In the genomic region with DNA sequence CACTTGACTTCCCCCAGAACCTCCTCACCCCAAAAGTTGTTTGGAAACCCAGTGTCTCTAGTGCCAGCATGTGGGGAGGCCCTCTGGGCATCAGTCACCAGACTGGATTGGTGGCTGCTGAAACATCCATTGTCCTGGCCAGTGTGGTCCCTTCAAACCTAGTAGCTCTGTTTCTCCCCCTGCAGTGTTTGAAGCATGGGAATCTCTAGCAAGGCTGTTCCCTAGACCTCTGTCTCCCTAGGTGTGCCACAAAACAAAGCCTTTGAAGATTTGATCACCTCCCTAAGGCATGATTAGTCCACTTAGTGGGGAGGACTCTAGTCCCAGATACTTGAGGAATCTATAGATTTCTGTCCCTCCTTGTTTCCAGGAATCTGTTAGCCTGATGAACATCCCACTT, we compare ENCODE assay signal across 1 cellular context.
TF ChIP-seq lines count a peak whose summit lies in the region.

No MANE protein-coding gene starts in this region.

TF ChIP-seq in GM23338, 12 proteins besides CTCF, POLR2A, EP300 and RAD21 (continued from another document):
- TF ChIP-seq, protein P1, sequence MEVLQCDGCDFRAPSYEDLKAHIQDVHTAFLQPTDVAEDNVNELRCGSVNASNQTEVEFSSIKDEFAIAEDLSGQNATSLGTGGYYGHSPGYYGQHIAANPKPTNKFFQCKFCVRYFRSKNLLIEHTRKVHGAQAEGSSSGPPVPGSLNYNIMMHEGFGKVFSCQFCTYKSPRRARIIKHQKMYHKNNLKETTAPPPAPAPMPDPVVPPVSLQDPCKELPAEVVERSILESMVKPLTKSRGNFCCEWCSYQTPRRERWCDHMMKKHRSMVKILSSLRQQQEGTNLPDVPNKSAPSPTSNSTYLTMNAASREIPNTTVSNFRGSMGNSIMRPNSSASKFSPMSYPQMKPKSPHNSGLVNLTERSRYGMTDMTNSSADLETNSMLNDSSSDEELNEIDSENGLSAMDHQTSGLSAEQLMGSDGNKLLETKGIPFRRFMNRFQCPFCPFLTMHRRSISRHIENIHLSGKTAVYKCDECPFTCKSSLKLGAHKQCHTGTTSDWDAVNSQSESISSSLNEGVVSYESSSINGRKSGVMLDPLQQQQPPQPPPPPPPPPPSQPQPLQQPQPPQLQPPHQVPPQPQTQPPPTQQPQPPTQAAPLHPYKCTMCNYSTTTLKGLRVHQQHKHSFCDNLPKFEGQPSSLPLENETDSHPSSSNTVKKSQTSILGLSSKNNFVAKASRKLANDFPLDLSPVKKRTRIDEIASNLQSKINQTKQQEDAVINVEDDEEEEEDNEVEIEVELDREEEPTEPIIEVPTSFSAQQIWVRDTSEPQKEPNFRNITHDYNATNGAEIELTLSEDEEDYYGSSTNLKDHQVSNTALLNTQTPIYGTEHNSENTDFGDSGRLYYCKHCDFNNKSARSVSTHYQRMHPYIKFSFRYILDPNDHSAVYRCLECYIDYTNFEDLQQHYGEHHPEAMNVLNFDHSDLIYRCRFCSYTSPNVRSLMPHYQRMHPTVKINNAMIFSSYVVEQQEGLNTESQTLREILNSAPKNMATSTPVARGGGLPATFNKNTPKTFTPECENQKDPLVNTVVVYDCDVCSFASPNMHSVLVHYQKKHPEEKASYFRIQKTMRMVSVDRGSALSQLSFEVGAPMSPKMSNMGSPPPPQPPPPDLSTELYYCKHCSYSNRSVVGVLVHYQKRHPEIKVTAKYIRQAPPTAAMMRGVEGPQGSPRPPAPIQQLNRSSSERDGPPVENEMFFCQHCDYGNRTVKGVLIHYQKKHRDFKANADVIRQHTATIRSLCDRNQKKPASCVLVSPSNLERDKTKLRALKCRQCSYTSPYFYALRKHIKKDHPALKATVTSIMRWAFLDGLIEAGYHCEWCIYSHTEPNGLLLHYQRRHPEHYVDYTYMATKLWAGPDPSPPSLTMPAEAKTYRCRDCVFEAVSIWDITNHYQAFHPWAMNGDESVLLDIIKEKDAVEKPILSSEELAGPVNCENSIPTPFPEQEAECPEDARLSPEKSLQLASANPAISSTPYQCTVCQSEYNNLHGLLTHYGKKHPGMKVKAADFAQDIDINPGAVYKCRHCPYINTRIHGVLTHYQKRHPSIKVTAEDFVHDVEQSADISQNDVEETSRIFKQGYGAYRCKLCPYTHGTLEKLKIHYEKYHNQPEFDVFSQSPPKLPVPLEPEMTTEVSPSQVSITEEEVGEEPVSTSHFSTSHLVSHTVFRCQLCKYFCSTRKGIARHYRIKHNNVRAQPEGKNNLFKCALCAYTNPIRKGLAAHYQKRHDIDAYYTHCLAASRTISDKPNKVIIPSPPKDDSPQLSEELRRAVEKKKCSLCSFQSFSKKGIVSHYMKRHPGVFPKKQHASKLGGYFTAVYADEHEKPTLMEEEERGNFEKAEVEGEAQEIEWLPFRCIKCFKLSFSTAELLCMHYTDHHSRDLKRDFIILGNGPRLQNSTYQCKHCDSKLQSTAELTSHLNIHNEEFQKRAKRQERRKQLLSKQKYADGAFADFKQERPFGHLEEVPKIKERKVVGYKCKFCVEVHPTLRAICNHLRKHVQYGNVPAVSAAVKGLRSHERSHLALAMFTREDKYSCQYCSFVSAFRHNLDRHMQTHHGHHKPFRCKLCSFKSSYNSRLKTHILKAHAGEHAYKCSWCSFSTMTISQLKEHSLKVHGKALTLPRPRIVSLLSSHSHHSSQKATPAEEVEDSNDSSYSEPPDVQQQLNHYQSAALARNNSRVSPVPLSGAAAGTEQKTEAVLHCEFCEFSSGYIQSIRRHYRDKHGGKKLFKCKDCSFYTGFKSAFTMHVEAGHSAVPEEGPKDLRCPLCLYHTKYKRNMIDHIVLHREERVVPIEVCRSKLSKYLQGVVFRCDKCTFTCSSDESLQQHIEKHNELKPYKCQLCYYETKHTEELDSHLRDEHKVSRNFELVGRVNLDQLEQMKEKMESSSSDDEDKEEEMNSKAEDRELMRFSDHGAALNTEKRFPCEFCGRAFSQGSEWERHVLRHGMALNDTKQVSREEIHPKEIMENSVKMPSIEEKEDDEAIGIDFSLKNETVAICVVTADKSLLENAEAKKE (CRISPR knock-in tag; IDR thresholded peaks at IDR 0.05) = no peak
- TF ChIP-seq JUNB (IDR thresholded peaks at IDR 0.05; ENCODE audit: unreplicated experiment) = no peak
- no peak for TF ChIP-seq NANOG (IDR thresholded peaks at IDR 0.05; ENCODE audit: borderline replicate concordance)
- TF ChIP-seq POLR2AphosphoS5 (IDR thresholded peaks at IDR 0.05; ENCODE audit: low read depth) = no peak
- no peak for TF ChIP-seq STAT1 (IDR thresholded peaks at IDR 0.05; ENCODE audit: unreplicated experiment)
- no peak for TF ChIP-seq ZNF331 (CRISPR knock-in tag; IDR thresholded peaks at IDR 0.05; ENCODE audit: low read depth)
TF ChIP-seq in GM23338: peak in this region for 0.
